1 cellular context compared by ENCODE assay signal in genomic region chr21:34886554-34887385, GRCh38.
TF ChIP-seq lines count a peak whose summit lies in the region.

No MANE protein-coding gene starts in this region.

TF ChIP-seq in K562, 482 proteins besides CTCF, POLR2A, EP300 and RAD21 (continued from another document and continues in another):
- TF ChIP-seq ELK1 (CRISPR knock-in tag; IDR thresholded peaks at IDR 0.05) (no peak), KDM2B (CRISPR knock-in tag; IDR thresholded peaks at IDR 0.05) (no peak), KAT2B (IDR thresholded peaks at IDR 0.05; ENCODE audit: low read depth, low read length) (no peak), TFAP4 (CRISPR knock-in tag; IDR thresholded peaks at IDR 0.05; ENCODE audit: borderline replicate concordance) (0 out of 2 replicates have a peak, but pooled peaks have one; percentile 40), ARNT (IDR thresholded peaks at IDR 0.05) (no peak), POLR2G (IDR thresholded peaks at IDR 0.05; ENCODE audit: low read depth, low read length) (peak; percentile 81), KDM5B (IDR thresholded peaks at IDR 0.05; ENCODE audit: insufficient replicate concordance, low read depth, low read length) (peak; percentile 56), MCM5 (IDR thresholded peaks at IDR 0.05; ENCODE audit: low read depth) (no peak), CREB1 (IDR thresholded peaks at IDR 0.05) (no peak), CREB1 (CRISPR knock-in tag; IDR thresholded peaks at IDR 0.05) (0 out of 2 replicates have a peak, but pooled peaks have one; percentile 32), SIN3A (IDR thresholded peaks at IDR 0.05; ENCODE audit: borderline replicate concordance in 2 of 2, control insufficient read depth in 1 of 2, low read depth in 2 of 2, low read length in 2 of 2) (0 out of 4 replicates have a peak, but pooled peaks of 1 of the 2 experiments have one; percentile 40), ZNF707 (CRISPR knock-in tag; conservative IDR thresholded peaks at IDR 0.05) (no peak), PHB (CRISPR knock-in tag; IDR thresholded peaks at IDR 0.05) (peak; percentile 70; the same call in 1 of the 2 replicates), CCNT2 (IDR thresholded peaks at IDR 0.05; ENCODE audit: borderline replicate concordance, extremely low read depth, insufficient read length, low read depth, low read length) (peak; percentile 63), LCOR (CRISPR knock-in tag; IDR thresholded peaks at IDR 0.05) (peak; percentile 14; the same call in 1 of the 2 replicates), SRF (CRISPR knock-in tag; IDR thresholded peaks at IDR 0.05) (no peak), ZFX (CRISPR knock-in tag; IDR thresholded peaks at IDR 0.05) (peak; percentile 61), KLF16 (IDR thresholded peaks at IDR 0.05) (no peak), FIP1L1 (IDR thresholded peaks at IDR 0.05; ENCODE audit: low read depth, low read length, poor library complexity, severe bottlenecking) (peak; percentile 93), PCBP1 (IDR thresholded peaks at IDR 0.05; ENCODE audit: low read depth, low read length, poor library complexity, severe bottlenecking) (peak; percentile 79), THAP12 (CRISPR knock-in tag; IDR thresholded peaks at IDR 0.05) (peak; percentile 41; the same call in 1 of the 2 replicates), ZNF282 (CRISPR knock-in tag; IDR thresholded peaks at IDR 0.05) (peak; percentile 43; the same call in 1 of the 2 replicates), SRSF3 (IDR thresholded peaks at IDR 0.05; ENCODE audit: insufficient read depth, low read length) (0 out of 2 replicates have a peak, but pooled peaks have one; percentile 46), GABPB1 (CRISPR knock-in tag; IDR thresholded peaks at IDR 0.05) (peak; percentile 47; the same call in 1 of the 2 replicates), HNRNPLL (IDR thresholded peaks at IDR 0.05; ENCODE audit: low read depth, low read length, poor library complexity, severe bottlenecking) (peak; percentile 22), SRSF9 (IDR thresholded peaks at IDR 0.05; ENCODE audit: borderline replicate concordance, low read depth, low read length) (no peak), SIX5 (IDR thresholded peaks at IDR 0.05; ENCODE audit: borderline replicate concordance in 1 of 2, insufficient read depth in 1 of 2, low read depth in 1 of 2, low read length in 2 of 2) (no peak), RBM22 (IDR thresholded peaks at IDR 0.05; ENCODE audit: low read depth, low read length, poor library complexity, severe bottlenecking) (peak; percentile 49), RUNX1 (IDR thresholded peaks at IDR 0.05; ENCODE audit: low read depth) (0 out of 2 replicates have a peak, but pooled peaks have one; percentile 46), YY1 (IDR thresholded peaks at IDR 0.05; ENCODE audit: borderline replicate concordance in 1 of 3, control insufficient read depth in 1 of 3, extremely low read depth in 1 of 3, insufficient read depth in 3 of 3, insufficient read length in 1 of 3, insufficient replicate concordance in 2 of 3, low read depth in 1 of 3, low read length in 2 of 3) (peak in 1 of 3 experiments; percentile 20), ZC3H4 (CRISPR knock-in tag; IDR thresholded peaks at IDR 0.05; ENCODE audit: borderline replicate concordance) (peak; percentile 36; the same call in 1 of the 2 replicates), MTA1 (IDR thresholded peaks at IDR 0.05; ENCODE audit: borderline replicate concordance) (no peak), AFF4 (CRISPR knock-in tag; IDR thresholded peaks at IDR 0.05) (0 out of 2 replicates have a peak, but pooled peaks have one; percentile 38), SOX6 (IDR thresholded peaks at IDR 0.05) (no peak), TSHZ1 (CRISPR knock-in tag; IDR thresholded peaks at IDR 0.05) (no peak), NR1H2 (CRISPR knock-in tag; IDR thresholded peaks at IDR 0.05) (no peak), NRF1 (conservative IDR thresholded peaks at IDR 0.05 in 1 of 2, IDR thresholded peaks at IDR 0.05 in 1 of 2) (peak in 1 of 2 experiments; percentile 19; a peak in 1 of 4 replicates), TCF15 (CRISPR knock-in tag; IDR thresholded peaks at IDR 0.05) (no peak), BMI1 (IDR thresholded peaks at IDR 0.05; ENCODE audit: low read length) (no peak), RBBP5 (IDR thresholded peaks at IDR 0.05; ENCODE audit: borderline replicate concordance, insufficient read depth, low read length, poor library complexity, severe bottlenecking) (peak; percentile 95), E2F6 (IDR thresholded peaks at IDR 0.05; ENCODE audit: borderline replicate concordance in 1 of 2, extremely low read depth in 1 of 2, insufficient read depth in 1 of 2, insufficient read length in 1 of 2, low read depth in 1 of 2, low read length in 1 of 2, poor library complexity in 1 of 2, severe bottlenecking in 1 of 2) (peak in 1 of 2 experiments; percentile 10), RBFOX2 (IDR thresholded peaks at IDR 0.05; ENCODE audit: low read depth, low read length) (peak; percentile 84), ZBTB17 (CRISPR knock-in tag; IDR thresholded peaks at IDR 0.05) (0 out of 2 replicates have a peak, but pooled peaks have one; percentile 21), ZKSCAN1 (IDR thresholded peaks at IDR 0.05; ENCODE audit: low read depth, low read length) (no peak), NELFE (IDR thresholded peaks at IDR 0.05; ENCODE audit: insufficient read depth, insufficient read length) (no peak), MLLT1 (IDR thresholded peaks at IDR 0.05) (no peak), CHD1 (IDR thresholded peaks at IDR 0.05; ENCODE audit: low read length) (peak; percentile 97), ZNF12 (CRISPR knock-in tag; IDR thresholded peaks at IDR 0.05) (0 out of 2 replicates have a peak, but pooled peaks have one; percentile 48), ZNF124 (CRISPR knock-in tag; IDR thresholded peaks at IDR 0.05) (no peak), GATAD2A (IDR thresholded peaks at IDR 0.05) (peak; percentile 48; the same call in 1 of the 2 replicates), KDM1A (IDR thresholded peaks at IDR 0.05) (peak in 1 of 2 experiments; percentile 47; a peak in 1 of 4 replicates), RFX1 (IDR thresholded peaks at IDR 0.05) (peak; percentile 71), HMBOX1 (IDR thresholded peaks at IDR 0.05) (peak; percentile 1; the same call in 1 of the 2 replicates), PYGO2 (tag; IDR thresholded peaks at IDR 0.05) (no peak)
